9 cellular contexts compared by ENCODE assay signal in genomic region chr11:43941257-43941879, GRCh38. TPM values are rescaled to one million over a fixed set of nuclear protein-coding genes. Genes with fewer than 3 reads are reported as not detected.
DNase-seq lines count a peak whose midpoint lies in the region; ATAC-seq, FAIRE-seq and TF ChIP-seq lines count a peak whose summit lies in the region.
"Had no signal": no experiment of that assay in that cellular context is flagged by ENCODE, and none has a peak within 500 bp of the region (broad histone marks: within the 10 kb centered on the region; RNA-seq: fewer than 3 reads in every experiment).

No MANE protein-coding gene starts in this region.

- peak overlapping the region; percentile 21 for H2AFZ ChIP-seq in astrocyte (ENCODE audit: low read depth, low read length)

- H3K4me1 ChIP-seq in HAP-1 (no peaks in the 10 kb centered on the region), astrocyte (ENCODE audit: insufficient read depth, low read length) (peaks cover 28% of the 10 kb centered on the region), muscle layer of duodenum (ENCODE audit: control insufficient read depth in 1 of 2, insufficient read depth in 2 of 2, low read length in 2 of 2) (peaks cover 0 to 27% of the 10 kb centered on the region in 2 donors)

- peaks cover 10% of the 10 kb centered on the region for H4K20me1 ChIP-seq in astrocyte (ENCODE audit: insufficient read depth, low read length)

- peak overlapping the region; percentile 58 for H3K4me3 ChIP-seq in AG04450 (ENCODE audit: low read depth, low read length)
- H3K4me3 ChIP-seq in HAP-1: peak overlapping the region; percentile 38
- peak overlapping the region; percentile 36 for H3K4me3 ChIP-seq in astrocyte (ENCODE audit: insufficient read depth, low read depth, low read length)
- H3K4me3 ChIP-seq in muscle layer of duodenum (ENCODE audit: low read depth in 1 of 2, low read length in 2 of 2): peak overlapping the region in 1 of 2 donors; percentile 65

- H3K4me1 Mint-ChIP-seq in astrocyte (ENCODE audit: low read depth, unreplicated experiment): peaks cover 19% of the 10 kb centered on the region

- H3K9me3 ChIP-seq in AG04450 (ENCODE audit: control insufficient read depth, insufficient read depth, low read length) (no peaks in the 10 kb centered on the region; the same call in 1 of the 2 replicates), HAP-1 (no peaks in the 10 kb centered on the region), astrocyte (ENCODE audit: insufficient read depth, low read depth, low read length) (no peaks in the 10 kb centered on the region), muscle layer of duodenum (ENCODE audit: control insufficient read depth in 1 of 2, low read length in 2 of 2) (no peaks in the 10 kb centered on the region)

- no peaks in the 10 kb centered on the region for H3K79me2 ChIP-seq in astrocyte (ENCODE audit: insufficient read depth, low read length)

- CTCF ChIA-PET in AG04450 (lab: Charles Lee): interaction anchor here (0.7 to 2.3 kb wide), 5 partner anchors 8 to 97 kb away, joined by 4 to 9 read pairs (median 4); no protein-coding TSS in a partner anchor

- H3K27me3 Mint-ChIP-seq in astrocyte (ENCODE audit: low read depth, unreplicated experiment): peaks cover 36% of the 10 kb centered on the region

- H3K27ac ChIP-seq in AG04450 (ENCODE audit: low read depth, low read length) (no peak overlapping the region), astrocyte (ENCODE audit: low read depth, low read length) (no peak overlapping the region), muscle layer of duodenum (ENCODE audit: low read length) (peak overlapping the region; percentile 21)

- peaks cover 2% of the 10 kb centered on the region for H3K9me3 Mint-ChIP-seq in astrocyte (ENCODE audit: unreplicated experiment)

- POLR2A ChIA-PET in AG04450 (lab: Yijun Ruan, JAX): interaction anchor here (0.7 to 1.7 kb wide), 3 partner anchors 18 to 28 kb away, joined by 3 to 10 read pairs (median 10); no protein-coding TSS in a partner anchor

- TF ChIP-seq CTCF in AG04450 (IDR thresholded peaks at IDR 0.05; ENCODE audit: low read depth, low read length) (no peak), astrocyte (IDR thresholded peaks at IDR 0.05; ENCODE audit: insufficient read depth, low read depth, low read length) (no peak)

- no peaks in the 10 kb centered on the region for H3K36me3 Mint-ChIP-seq in astrocyte (ENCODE audit: low read depth, unreplicated experiment)

- peak overlapping the region; percentile 83 for H3K4me3 Mint-ChIP-seq in astrocyte (ENCODE audit: unreplicated experiment)

- peak overlapping the region; percentile 81 for H3K4me2 ChIP-seq in astrocyte (ENCODE audit: low read length)

- peak overlapping the region; percentile 51 for H3K27ac Mint-ChIP-seq in astrocyte (ENCODE audit: unreplicated experiment)

- no peak for DNase-seq in AG04450 (ENCODE audit: low read depth, low spot score)
- DNase-seq in HAP-1 (ENCODE audit: low spot score in 2 of 2): no peak
- DNase-seq in astrocyte (ENCODE audit: low read depth): no peak
- DNase-seq in NCI-H1417 (lab: John Stamatoyannopoulos, UW): no peak
- no peak for DNase-seq in activated effector memory CD4-positive, alpha-beta T cell treated with Interleukin-2 at 50 U/mL for 16 hours

- H3K36me3 ChIP-seq in HAP-1 (replicated peaks): no peaks in the 10 kb centered on the region
- H3K36me3 ChIP-seq in astrocyte (ENCODE audit: insufficient read depth, low read length): no peaks in the 10 kb centered on the region
- H3K36me3 ChIP-seq in muscle layer of duodenum (ENCODE audit: control insufficient read depth in 1 of 2, insufficient read depth in 2 of 2, low read length in 2 of 2): no peaks in the 10 kb centered on the region

- no peak for ATAC-seq in GM21390 (IDR thresholded peaks at IDR 0.05; ENCODE audit: unreplicated experiment)
- ATAC-seq in HG03571 (IDR thresholded peaks at IDR 0.05; ENCODE audit: unreplicated experiment): no peak

- peak overlapping the region; percentile 39 for H3K9ac ChIP-seq in astrocyte (ENCODE audit: low read length)

- in situ Hi-C loops in HAP-1 (cut with MboI; ENCODE audit: low sequenced_read_pairs): no loop called here

- H3K27me3 ChIP-seq in AG04450 (ENCODE audit: control insufficient read depth, insufficient read depth, low read length) (peaks cover 41% of the 10 kb centered on the region), HAP-1 (ENCODE audit: low read depth) (peaks cover 34% of the 10 kb centered on the region), astrocyte (ENCODE audit: insufficient read depth, low read length) (peaks cover 41% of the 10 kb centered on the region), muscle layer of duodenum (ENCODE audit: low read depth, low read length) (peaks cover 8% of the 10 kb centered on the region)

- FAIRE-seq in astrocyte (lab: Jason Lieb, UNC): no peak
- FAIRE-seq: TTC549 had no signal

RNA-seq across cellular contexts. Expression of gene C11orf96, which starts 1.1 kb away (rescaled TPM):
- polyA plus RNA-seq in AG04450 (2011; rRNA removed): 0.87 and 1.2 TPM in 2 replicates
- polyA minus RNA-seq in AG04450 (2011; rRNA and poly(A)+ RNA removed): 0.46 and 0.52 TPM in 2 replicates
- 1.8 and 3.1 TPM in 2 replicates for total RNA-seq in astrocyte
